ENCODE assay signal across 29 cellular contexts in the genomic region with DNA sequence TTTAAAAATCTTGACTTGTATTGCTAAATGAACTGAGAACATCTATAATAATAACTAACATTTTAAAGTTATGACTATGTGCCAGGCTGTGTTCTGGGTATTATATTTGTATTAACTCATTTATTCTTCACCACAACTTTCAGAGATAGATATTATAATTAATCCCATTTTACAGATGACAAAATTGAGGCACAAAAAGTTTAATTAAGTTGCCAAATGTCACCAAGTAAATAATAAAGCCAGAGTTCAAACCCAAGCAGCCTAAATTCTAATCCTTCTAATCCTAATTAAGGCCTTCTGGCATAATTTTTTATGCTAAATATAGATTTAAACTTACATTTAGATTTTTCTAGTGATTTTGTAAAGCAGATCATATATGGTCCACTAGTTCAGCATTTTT.
"Had no signal": no experiment of that assay in that cellular context is flagged by ENCODE, and none has a peak within 500 bp of the region (broad histone marks: within the 10 kb centered on the region; RNA-seq: fewer than 3 reads in every experiment).

No MANE protein-coding gene starts in this region.

- H3K27ac ChIP-seq: stomach, suprapubic skin, testis, thoracic aorta, thyroid gland, tibial artery, tibial nerve, transverse colon, upper lobe of left lung, upper lobe of right lung, uterus, vagina had no signal

- H3K36me3 Mint-ChIP-seq: stimulated activated effector memory CD8-positive, alpha-beta T cell treated with anti-CD3 and anti-CD28 coated beads, Interleukin-12 subunit alpha, Interleukin-12 subunit beta, amount 100 ng/mL, for 72 hours; stimulated activated memory B cell treated with anti-CD40 and anti-IgM and Interleukin-4, amounts not matched to agents 10 μg/mL and 1 μg/mL and 100 μg/mL, for 72 hours; stimulated activated naive B cell treated with anti-CD40 and anti-IgM and Interleukin-4, amounts not matched to agents 10 μg/mL and 1 μg/mL and 100 μg/mL, for 72 hours; type B pancreatic cell had no signal

- H3K4me1 ChIP-seq: uterus had no signal

- H3K27me3 Mint-ChIP-seq: stimulated activated memory B cell treated with anti-CD40 and anti-IgM and Interleukin-4, amounts not matched to agents 10 μg/mL and 1 μg/mL and 100 μg/mL, for 72 hours; stimulated activated naive B cell treated with anti-CD40 and anti-IgM and Interleukin-4, amounts not matched to agents 10 μg/mL and 1 μg/mL and 100 μg/mL, for 72 hours; stimulated activated naive CD8-positive, alpha-beta T cell treated with anti-CD3 and anti-CD28 coated beads, Interleukin-15, amount 100 ng/mL, for 72 hours; stimulated activated naive CD8-positive, alpha-beta T cell treated with anti-CD3 and anti-CD28 coated beads, Interleukin-15, Interleukin-2, amounts not matched to agents 100 ng/mL and 50 ng/mL, for 24 hours; type B pancreatic cell had no signal

- H3K9me3 Mint-ChIP-seq: stimulated activated effector memory CD8-positive, alpha-beta T cell treated with anti-CD3 and anti-CD28 coated beads, Interleukin-12 subunit alpha, Interleukin-12 subunit beta, amount 100 ng/mL, for 72 hours; stimulated activated memory B cell treated with anti-CD40 and anti-IgM and Interleukin-4, amounts not matched to agents 10 μg/mL and 1 μg/mL and 100 μg/mL, for 72 hours; stimulated activated naive B cell treated with anti-CD40 and anti-IgM and Interleukin-4, amounts not matched to agents 10 μg/mL and 1 μg/mL and 100 μg/mL, for 72 hours; stimulated activated naive CD8-positive, alpha-beta T cell treated with anti-CD3 and anti-CD28 coated beads, Interleukin-15, amount 100 ng/mL, for 72 hours; stimulated activated naive CD8-positive, alpha-beta T cell treated with anti-CD3 and anti-CD28 coated beads, Interleukin-15, Interleukin-2, amounts not matched to agents 100 ng/mL and 50 ng/mL, for 24 hours; type B pancreatic cell had no signal

- H3K27me3 ChIP-seq: stomach, suprapubic skin, testis, thyroid gland, tibial artery, tibial nerve, transverse colon, upper lobe of left lung, upper lobe of right lung, uterus, vagina had no signal

- ATAC-seq: stimulated activated effector memory CD8-positive, alpha-beta T cell treated with anti-CD3 and anti-CD28 coated beads, Interleukin-12 subunit alpha, Interleukin-12 subunit beta, amount 100 ng/mL, for 72 hours; stimulated activated memory B cell treated with anti-CD40 and anti-IgM and Interleukin-4, amounts not matched to agents 10 μg/mL and 1 μg/mL and 100 μg/mL, for 72 hours; stimulated activated naive B cell treated with anti-CD40 and anti-IgM and Interleukin-4, amounts not matched to agents 10 μg/mL and 1 μg/mL and 100 μg/mL, for 72 hours; stimulated activated naive CD8-positive, alpha-beta T cell treated with anti-CD3 and anti-CD28 coated beads, Interleukin-15, amount 100 ng/mL, for 72 hours; stimulated activated naive CD8-positive, alpha-beta T cell treated with anti-CD3 and anti-CD28 coated beads, Interleukin-15, Interleukin-2, amounts not matched to agents 100 U/mL and 50 U/mL, for 24 hours; upper lobe of right lung had no signal

- H3K4me3 ChIP-seq: stomach, suprapubic skin, testis, thoracic aorta, thyroid gland, tibial artery, tibial nerve, transverse colon, upper lobe of left lung, upper lobe of right lung, uterus, vagina had no signal

- H3K36me3 ChIP-seq: stomach, suprapubic skin, thoracic aorta, thyroid gland, tibial artery, tibial nerve, transverse colon, upper lobe of left lung, upper lobe of right lung, uterus, vagina had no signal

- H3K4me3 Mint-ChIP-seq: stimulated activated effector memory CD8-positive, alpha-beta T cell treated with anti-CD3 and anti-CD28 coated beads, Interleukin-12 subunit alpha, Interleukin-12 subunit beta, amount 100 ng/mL, for 72 hours; stimulated activated memory B cell treated with anti-CD40 and anti-IgM and Interleukin-4, amounts not matched to agents 10 μg/mL and 1 μg/mL and 100 μg/mL, for 72 hours; stimulated activated naive B cell treated with anti-CD40 and anti-IgM and Interleukin-4, amounts not matched to agents 10 μg/mL and 1 μg/mL and 100 μg/mL, for 72 hours; stimulated activated naive CD8-positive, alpha-beta T cell treated with anti-CD3 and anti-CD28 coated beads, Interleukin-15, amount 100 ng/mL, for 72 hours; stimulated activated naive CD8-positive, alpha-beta T cell treated with anti-CD3 and anti-CD28 coated beads, Interleukin-15, Interleukin-2, amounts not matched to agents 100 ng/mL and 50 ng/mL, for 24 hours; type B pancreatic cell had no signal

- H3K27ac Mint-ChIP-seq: stimulated activated effector memory CD8-positive, alpha-beta T cell treated with anti-CD3 and anti-CD28 coated beads, Interleukin-12 subunit alpha, Interleukin-12 subunit beta, amount 100 ng/mL, for 72 hours; stimulated activated memory B cell treated with anti-CD40 and anti-IgM and Interleukin-4, amounts not matched to agents 10 μg/mL and 1 μg/mL and 100 μg/mL, for 72 hours; stimulated activated naive CD8-positive, alpha-beta T cell treated with anti-CD3 and anti-CD28 coated beads, Interleukin-15, Interleukin-2, amounts not matched to agents 100 ng/mL and 50 ng/mL, for 24 hours; type B pancreatic cell had no signal

- FAIRE-seq: urothelium cell line had no signal

- H3K9me3 ChIP-seq: stomach, suprapubic skin, testis, thoracic aorta, thyroid gland, tibial artery, tibial nerve, transverse colon, upper lobe of left lung, upper lobe of right lung, uterus, vagina had no signal

- DNase-seq: stimulated activated CD4-positive, alpha-beta T cell treated with anti-CD3 and anti-CD28 coated beads, Interleukin-2, amount 100 ng/mL, for 48 hours; stimulated activated CD4-positive, alpha-beta T cell treated with anti-CD3 and anti-CD28 coated beads, Interleukin-4, amount 100 ng/mL, for 1 hour; stimulated activated CD4-positive, alpha-beta T cell treated with anti-CD3 and anti-CD28 coated beads, Interleukin-4, amount 100 ng/mL, for 24 hours; stimulated activated CD4-positive, alpha-beta T cell treated with anti-CD3 and anti-CD28 coated beads, Interleukin-4, amount 100 ng/mL, for 4 hours; stimulated activated CD8-positive, alpha-beta memory T cell treated with anti-CD3 and anti-CD28 coated beads, Interleukin-4, amount 100 ng/mL, for 48 hours; stimulated activated naive B cell treated with anti-CD40 and anti-IgM and Interleukin-4, amounts not matched to agents 10 μg/mL and 1 μg/mL and 100 μg/mL, for 72 hours; stimulated activated naive CD4-positive, alpha-beta T cell; stimulated activated naive CD4-positive, alpha-beta T cell treated with Interleukin-2 at 50 U/mL for 16 hours; stimulated activated naive CD8-positive, alpha-beta T cell treated with anti-CD3 and anti-CD28 coated beads, Interleukin-15, amount 100 ng/mL, for 72 hours; stimulated activated naive CD8-positive, alpha-beta T cell treated with anti-CD3 and anti-CD28 coated beads, Interleukin-15, Interleukin-2, amounts not matched to agents 100 U/mL and 50 U/mL, for 24 hours; stomach; substantia nigra; testis; thyroid gland; transverse colon; trophoblast cell; upper lobe of left lung; upper lobe of right lung; uterus had no signal
